Comparison of ENCODE assay signal across 16 cellular contexts in genomic region chr10:21720090-21720489, GRCh38.
A peak's percentile ranks its signal among the peaks of the same experiment; 100 is the strongest.
DNase-seq lines count a peak whose midpoint lies in the region; FAIRE-seq and TF ChIP-seq lines count a peak whose summit lies in the region.
"Had no signal": no experiment of that assay in that cellular context is flagged by ENCODE, and none has a peak within 500 bp of the region (broad histone marks: within the 10 kb centered on the region; RNA-seq: fewer than 3 reads in every experiment).

No MANE protein-coding gene starts in this region.

- TF ChIP-seq EP300 in sigmoid colon (IDR thresholded peaks at IDR 0.05), result no peak

- H3K36me3 Mint-ChIP-seq in activated naive CD4-positive, alpha-beta T cell treated with anti-CD3 and anti-CD28 coated beads, Interleukin-2, amount 50 U/mL, for 24 hours, result peaks cover 15% of the 10 kb centered on the region

- H3K27me3 Mint-ChIP-seq in activated naive CD4-positive, alpha-beta T cell treated with anti-CD3 and anti-CD28 coated beads, Interleukin-2, amount 50 U/mL, for 24 hours, result no peaks in the 10 kb centered on the region
- H3K27me3 Mint-ChIP-seq: activated CD4-positive, alpha-beta T cell treated with anti-CD3 and anti-CD28 coated beads, Interleukin-2, amount 10 ng/mL, durations not matched to agents 7 days and 5 days had no signal

- peaks cover 0 to 24% (median 20%) of the 10 kb centered on the region in 4 donors for H3K4me1 ChIP-seq in sigmoid colon

- no peaks in the 10 kb centered on the region for H3K9me3 ChIP-seq in sigmoid colon
- H3K9me3 ChIP-seq: ascending aorta, spleen had no signal

- H3K27ac Mint-ChIP-seq in activated naive CD4-positive, alpha-beta T cell treated with anti-CD3 and anti-CD28 coated beads, Interleukin-2, amount 50 U/mL, for 24 hours, result peak overlapping the region; percentile 70
- H3K27ac Mint-ChIP-seq: activated CD4-positive, alpha-beta T cell treated with anti-CD3 and anti-CD28 coated beads, Interleukin-2, amount 10 ng/mL, durations not matched to agents 7 days and 5 days; T-helper 2 cell treated with Interferon-gamma antibody and Interleukin-4, amounts not matched to agents 5 μg/mL and 100 μg/mL, for 36 hours had no signal

- no peaks in the 10 kb centered on the region for H3K9me3 Mint-ChIP-seq in activated naive CD4-positive, alpha-beta T cell treated with anti-CD3 and anti-CD28 coated beads, Interleukin-2, amount 50 U/mL, for 24 hours
- H3K9me3 Mint-ChIP-seq: activated CD4-positive, alpha-beta T cell treated with anti-CD3 and anti-CD28 coated beads, Interleukin-2, amount 10 ng/mL, durations not matched to agents 7 days and 5 days; T-helper 2 cell treated with Interferon-gamma antibody and Interleukin-4, amounts not matched to agents 5 μg/mL and 100 μg/mL, for 36 hours had no signal

- H3K4me1 Mint-ChIP-seq in activated naive CD4-positive, alpha-beta T cell treated with anti-CD3 and anti-CD28 coated beads, Interleukin-2, amount 50 U/mL, for 24 hours, result peaks cover 30% of the 10 kb centered on the region

- TF ChIP-seq CTCF in epithelial cell of proximal tubule (conservative IDR thresholded peaks at IDR 0.05; ENCODE audit: low read depth, low read length), result no peak
- TF ChIP-seq CTCF in sigmoid colon (IDR thresholded peaks at IDR 0.05), result no peak

- intact Hi-C loops in sigmoid colon (cut with DNase I), result no loop called here

- no peak overlapping the region for H3K27ac ChIP-seq in sigmoid colon
- H3K27ac ChIP-seq: ascending aorta, spleen had no signal

- no peaks in the 10 kb centered on the region for H3K27me3 ChIP-seq in sigmoid colon
- H3K27me3 ChIP-seq: ascending aorta, spleen had no signal

- no peak for TF ChIP-seq POLR2A in sigmoid colon (IDR thresholded peaks at IDR 0.05)

- DNase-seq in activated naive CD4-positive, alpha-beta T cell treated with Interleukin-2 at 50 U/mL for 16 hours, result no peak
- peak; percentile 38 for DNase-seq in M059J (ENCODE audit: low read depth)
- peak; percentile 72 for DNase-seq in epithelial cell of proximal tubule (ENCODE audit: low read depth)
- no peak for DNase-seq in urothelium cell line (ENCODE audit: low spot score)
- no peak for DNase-seq in sigmoid colon
- no peak for DNase-seq in superior temporal gyrus (ENCODE audit: extremely low spot score)
- DNase-seq in foreskin melanocyte, result no peak
- DNase-seq: activated CD4-positive, alpha-beta T cell treated with anti-CD3 and anti-CD28 coated beads, Interleukin-2, amount 10 ng/mL, durations not matched to agents 7 days and 5 days; COR-L47; KBM-7; NCI-H1436; NCI-H748 treated with DMSO at 0.1 percent for 48 hours; spleen had no signal

- H3K4me3 ChIP-seq in epithelial cell of proximal tubule (ENCODE audit: low read depth, low read length) (no peak overlapping the region), sigmoid colon (no peak overlapping the region)
- H3K4me3 ChIP-seq: ascending aorta, spleen had no signal

- WGBS in sigmoid colon, 2 donors, result 94 to 96% methylated on average over 3 of the region's 3 CpGs

- H3K36me3 ChIP-seq in sigmoid colon, result peaks cover 0 to 23% (median 4%) of the 10 kb centered on the region in 4 donors

- H3K4me3 Mint-ChIP-seq in activated naive CD4-positive, alpha-beta T cell treated with anti-CD3 and anti-CD28 coated beads, Interleukin-2, amount 50 U/mL, for 24 hours, result no peak overlapping the region
- H3K4me3 Mint-ChIP-seq: activated CD4-positive, alpha-beta T cell treated with anti-CD3 and anti-CD28 coated beads, Interleukin-2, amount 10 ng/mL, durations not matched to agents 7 days and 5 days; T-helper 2 cell treated with Interferon-gamma antibody and Interleukin-4, amounts not matched to agents 5 μg/mL and 100 μg/mL, for 36 hours had no signal

- FAIRE-seq in urothelium cell line (lab: Jason Lieb, UNC), result peak; percentile 17

Comparison
In these comparisons a context has a peak if more than half of its experiments do, and no peak if none do; other contexts are left out.
1. DNase-seq: peak in M059J (single experiment) and epithelial cell of proximal tubule (single experiment); none in activated naive CD4-positive, alpha-beta T cell treated with Interleukin-2 at 50 U/mL for 16 hours (single experiment), urothelium cell line (single experiment), sigmoid colon (single experiment), superior temporal gyrus (single experiment) and foreskin melanocyte (single experiment).